ENCODE assay signal across 10 cellular contexts in genomic region chr20:58017237-58017969, GRCh38.
DNase-seq lines count a peak whose midpoint lies in the region; ATAC-seq and TF ChIP-seq lines count a peak whose summit lies in the region.
"Had no signal": no experiment of that assay in that cellular context is flagged by ENCODE, and none has a peak within 500 bp of the region (broad histone marks: within the 10 kb centered on the region; RNA-seq: fewer than 3 reads in every experiment).

No MANE protein-coding gene starts in this region.

- H3K27me3 ChIP-seq in layer of hippocampus (ENCODE audit: control insufficient read depth, insufficient read depth, low read length) (no peaks in the 10 kb centered on the region), transverse colon (no peaks in the 10 kb centered on the region)

- intact Hi-C loops in MCF 10A (cut with micrococcal nuclease) (no loop called here), transverse colon (cut with DNase I; ENCODE audit: low total_unique reads) (no loop called here), natural killer cell (cut with micrococcal nuclease) (no loop called here)

- no peaks in the 10 kb centered on the region for H3K9me3 ChIP-seq in transverse colon

- 56 to 72% methylated on average over 13 to 20 of the region's 20 CpGs for WGBS in transverse colon (ENCODE audit: low coverage in 1 of 2), 2 donors

- peak overlapping the region; percentile 43 for H3K27ac ChIP-seq in layer of hippocampus (ENCODE audit: low read depth, low read length)
- H3K27ac ChIP-seq in transverse colon = peak overlapping the region; percentile 31 to 70 (median 52)

- POLR2A ChIA-PET in MCF 10A (lab: Yijun Ruan, JAX) = interaction anchor here (0.6 kb wide), 1 partner anchor 336 kb away, joined by 3 read pairs; no protein-coding TSS in a partner anchor

- in situ Hi-C loops in transverse colon (cut with MboI; ENCODE audit: low pct_ligation_motif_present in 1 of 4, low pct_unique_long_range_greater_than_20kb in 1 of 4, low sequenced_read_pairs in 3 of 4) = no loop called here

- H3K9me3 Mint-ChIP-seq in MCF 10A (ENCODE audit: unreplicated experiment) (peaks cover 7% of the 10 kb centered on the region), natural killer cell (no peaks in the 10 kb centered on the region)

- peaks cover 21% of the 10 kb centered on the region for H3K4me1 Mint-ChIP-seq in MCF 10A (ENCODE audit: insufficient read depth, unreplicated experiment)
- H3K4me1 Mint-ChIP-seq in natural killer cell = no peaks in the 10 kb centered on the region

- H3K27me3 Mint-ChIP-seq in MCF 10A (ENCODE audit: insufficient read depth, unreplicated experiment) (no peaks in the 10 kb centered on the region), natural killer cell (ENCODE audit: low read depth in 2 of 2) (no peaks in the 10 kb centered on the region)

- peak; percentile 57 for DNase-seq in LoVo (ENCODE audit: low spot score)
- DNase-seq in MCF 10A (ENCODE audit: unreplicated experiment) = peak; percentile 37
- DNase-seq in transverse colon = peak; percentile 81
- no peak for DNase-seq in natural killer cell
- no peak for DNase-seq in NCI-H128 (lab: John Stamatoyannopoulos, UW; ENCODE audit: unreplicated experiment)
- no peak for DNase-seq in GM19238 (ENCODE audit: insufficient read length, low spot score)
- DNase-seq: activated naive CD4-positive, alpha-beta T cell; glutamatergic neuron; SHP77 had no signal

- H3K4me3 ChIP-seq in transverse colon = no peak overlapping the region

- TF ChIP-seq CTCF in MCF 10A (IDR thresholded peaks at IDR 0.05; ENCODE audit: unreplicated experiment) = no peak
- no peak for TF ChIP-seq CTCF in transverse colon (IDR thresholded peaks at IDR 0.05)
- TF ChIP-seq CTCF in natural killer cell (IDR thresholded peaks at IDR 0.05) = no peak

- no peaks in the 10 kb centered on the region for H3K36me3 ChIP-seq in transverse colon

- H3K4me1 ChIP-seq in transverse colon = peaks cover 0 to 11% (median 2%) of the 10 kb centered on the region in 4 donors

- CTCF ChIA-PET in MCF 10A (lab: Yijun Ruan, JAX) = interaction anchor here (0.6 to 0.7 kb wide), 2 partner anchors 109 to 405 kb away, joined by 3 read pairs; no protein-coding TSS in a partner anchor

- H3K4me3 Mint-ChIP-seq in MCF 10A (ENCODE audit: unreplicated experiment) = no peak overlapping the region
- H3K4me3 Mint-ChIP-seq in natural killer cell = no peak overlapping the region

- TF ChIP-seq POLR2A in transverse colon (IDR thresholded peaks at IDR 0.05) = peak; percentile 48

- peak; percentile 87 for TF ChIP-seq EP300 in transverse colon (IDR thresholded peaks at IDR 0.05; ENCODE audit: low read depth)

- no peak for ATAC-seq in natural killer cell

- H3K36me3 Mint-ChIP-seq in MCF 10A (ENCODE audit: insufficient read depth, unreplicated experiment) = no peaks in the 10 kb centered on the region
- no peaks in the 10 kb centered on the region for H3K36me3 Mint-ChIP-seq in natural killer cell

- H3K27ac Mint-ChIP-seq in MCF 10A (ENCODE audit: low read depth, unreplicated experiment) (no peak overlapping the region), natural killer cell (no peak overlapping the region)

- no TSS peak for BruUV-seq in MCF 10A (replicated peaks; lab: Mats Ljungman, UMichigan)

Comparison
In these comparisons a context has a peak if more than half of its experiments do, and no peak if none do; other contexts are left out.
1. DNase-seq: peak in LoVo (single experiment), MCF 10A (single experiment) and transverse colon (single experiment); none in natural killer cell (single experiment), NCI-H128 (single experiment) and GM19238 (single experiment).